ENCODE assay signal across 1 cellular context in the genomic region with DNA sequence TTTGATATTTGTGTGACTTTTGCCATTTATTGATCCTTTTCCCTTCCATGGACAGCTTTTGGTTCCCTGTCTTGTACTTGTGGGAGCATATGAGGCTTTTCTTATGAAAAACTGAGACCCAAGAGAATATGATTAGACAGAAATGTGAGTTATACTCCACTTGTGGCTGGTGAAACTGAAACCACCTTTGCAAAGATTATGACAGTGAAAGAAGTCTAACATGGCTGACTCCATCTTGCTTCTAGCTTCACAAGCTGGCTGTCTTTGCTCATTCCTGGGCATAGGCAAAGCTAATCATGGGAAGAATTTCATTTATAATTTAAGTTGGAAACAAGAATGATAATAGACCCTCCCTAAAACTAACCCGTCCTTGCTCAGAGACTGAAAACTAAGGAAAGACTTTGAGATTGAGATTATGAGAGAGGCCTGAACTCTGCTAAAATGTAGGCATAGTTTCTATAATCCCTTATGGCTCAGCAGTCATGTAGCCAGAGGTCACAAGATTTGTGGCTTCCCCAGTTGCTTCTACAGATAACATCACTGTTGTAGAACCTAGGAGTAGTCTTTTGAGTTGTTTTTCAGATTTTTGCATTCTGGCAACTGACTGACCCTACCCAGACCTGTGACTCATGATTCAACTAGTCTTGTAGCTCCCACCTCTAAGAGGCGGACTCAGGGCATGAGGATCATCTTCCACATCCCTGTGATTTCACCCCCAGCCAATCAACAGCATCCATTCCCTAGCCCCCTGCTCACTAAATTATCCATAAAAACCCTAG.
TF ChIP-seq lines count a peak whose summit lies in the region.

No MANE protein-coding gene starts in this region.

TF ChIP-seq in GM12878, 131 proteins besides CTCF, POLR2A, EP300 and RAD21:
- TF ChIP-seq, protein P1, sequence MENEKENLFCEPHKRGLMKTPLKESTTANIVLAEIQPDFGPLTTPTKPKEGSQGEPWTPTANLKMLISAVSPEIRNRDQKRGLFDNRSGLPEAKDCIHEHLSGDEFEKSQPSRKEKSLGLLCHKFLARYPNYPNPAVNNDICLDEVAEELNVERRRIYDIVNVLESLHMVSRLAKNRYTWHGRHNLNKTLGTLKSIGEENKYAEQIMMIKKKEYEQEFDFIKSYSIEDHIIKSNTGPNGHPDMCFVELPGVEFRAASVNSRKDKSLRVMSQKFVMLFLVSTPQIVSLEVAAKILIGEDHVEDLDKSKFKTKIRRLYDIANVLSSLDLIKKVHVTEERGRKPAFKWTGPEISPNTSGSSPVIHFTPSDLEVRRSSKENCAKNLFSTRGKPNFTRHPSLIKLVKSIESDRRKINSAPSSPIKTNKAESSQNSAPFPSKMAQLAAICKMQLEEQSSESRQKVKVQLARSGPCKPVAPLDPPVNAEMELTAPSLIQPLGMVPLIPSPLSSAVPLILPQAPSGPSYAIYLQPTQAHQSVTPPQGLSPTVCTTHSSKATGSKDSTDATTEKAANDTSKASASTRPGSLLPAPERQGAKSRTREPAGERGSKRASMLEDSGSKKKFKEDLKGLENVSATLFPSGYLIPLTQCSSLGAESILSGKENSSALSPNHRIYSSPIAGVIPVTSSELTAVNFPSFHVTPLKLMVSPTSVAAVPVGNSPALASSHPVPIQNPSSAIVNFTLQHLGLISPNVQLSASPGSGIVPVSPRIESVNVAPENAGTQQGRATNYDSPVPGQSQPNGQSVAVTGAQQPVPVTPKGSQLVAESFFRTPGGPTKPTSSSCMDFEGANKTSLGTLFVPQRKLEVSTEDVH (IDR thresholded peaks at IDR 0.05; ENCODE audit: low read depth, partially characterized antibody) = no peak
- no peak for TF ChIP-seq CBFB (IDR thresholded peaks at IDR 0.05; ENCODE audit: low read depth)
- TF ChIP-seq YY1 (IDR thresholded peaks at IDR 0.05; ENCODE audit: low read depth, low read length) = 0 out of 2 replicates have a peak, but pooled peaks have one; percentile 23
- no peak for TF ChIP-seq MYB (IDR thresholded peaks at IDR 0.05; ENCODE audit: borderline replicate concordance, low read depth, low read length)
- no peak for TF ChIP-seq FOXK2 (IDR thresholded peaks at IDR 0.05)
- TF ChIP-seq, protein P2, sequence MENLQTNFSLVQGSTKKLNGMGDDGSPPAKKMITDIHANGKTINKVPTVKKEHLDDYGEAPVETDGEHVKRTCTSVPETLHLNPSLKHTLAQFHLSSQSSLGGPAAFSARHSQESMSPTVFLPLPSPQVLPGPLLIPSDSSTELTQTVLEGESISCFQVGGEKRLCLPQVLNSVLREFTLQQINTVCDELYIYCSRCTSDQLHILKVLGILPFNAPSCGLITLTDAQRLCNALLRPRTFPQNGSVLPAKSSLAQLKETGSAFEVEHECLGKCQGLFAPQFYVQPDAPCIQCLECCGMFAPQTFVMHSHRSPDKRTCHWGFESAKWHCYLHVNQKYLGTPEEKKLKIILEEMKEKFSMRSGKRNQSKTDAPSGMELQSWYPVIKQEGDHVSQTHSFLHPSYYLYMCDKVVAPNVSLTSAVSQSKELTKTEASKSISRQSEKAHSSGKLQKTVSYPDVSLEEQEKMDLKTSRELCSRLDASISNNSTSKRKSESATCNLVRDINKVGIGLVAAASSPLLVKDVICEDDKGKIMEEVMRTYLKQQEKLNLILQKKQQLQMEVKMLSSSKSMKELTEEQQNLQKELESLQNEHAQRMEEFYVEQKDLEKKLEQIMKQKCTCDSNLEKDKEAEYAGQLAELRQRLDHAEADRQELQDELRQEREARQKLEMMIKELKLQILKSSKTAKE (IDR thresholded peaks at IDR 0.05; ENCODE audit: low read depth, poor library complexity, severe bottlenecking) = no peak
- TF ChIP-seq, protein P3, sequence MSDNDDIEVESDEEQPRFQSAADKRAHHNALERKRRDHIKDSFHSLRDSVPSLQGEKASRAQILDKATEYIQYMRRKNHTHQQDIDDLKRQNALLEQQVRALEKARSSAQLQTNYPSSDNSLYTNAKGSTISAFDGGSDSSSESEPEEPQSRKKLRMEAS (IDR thresholded peaks at IDR 0.05; ENCODE audit: low read depth, low read length) = no peak
- TF ChIP-seq MYC (IDR thresholded peaks at IDR 0.05; ENCODE audit: insufficient read depth, insufficient read length, insufficient replicate concordance, low read length, severe bottlenecking) = no peak
